In the genomic region with DNA sequence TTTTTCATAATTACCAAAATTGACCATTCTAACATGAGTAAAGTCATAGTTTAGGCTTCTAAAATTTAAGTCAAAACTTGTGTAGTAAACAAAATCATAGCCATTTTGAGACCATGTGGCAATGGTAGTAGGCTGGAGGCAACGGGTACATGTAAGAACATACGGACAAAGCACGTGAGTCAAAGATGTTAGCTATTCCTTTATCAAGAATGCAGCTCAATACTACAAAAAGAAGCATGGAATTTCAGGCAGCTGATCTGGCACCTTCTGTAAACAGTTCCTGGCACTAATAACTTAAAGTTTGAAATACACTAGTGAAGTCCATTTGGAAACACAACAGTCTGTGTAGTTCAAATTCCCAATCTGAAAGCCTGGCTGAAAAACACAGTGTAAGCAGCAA, we compare ENCODE assay signal across 15 cellular contexts. TPM values are rescaled to one million over a fixed set of nuclear protein-coding genes. Genes with fewer than 3 reads are reported as not detected.
DNase-seq lines count a peak whose midpoint lies in the region; ATAC-seq, FAIRE-seq and TF ChIP-seq lines count a peak whose summit lies in the region.
"Had no signal": no experiment of that assay in that cellular context is flagged by ENCODE, and none has a peak within 500 bp of the region (broad histone marks: within the 10 kb centered on the region; RNA-seq: fewer than 3 reads in every experiment).

No MANE protein-coding gene starts in this region.

- H3K4me1 ChIP-seq in HepG2 (ENCODE audit: insufficient read depth, low read length), result no peaks in the 10 kb centered on the region
- H3K4me1 ChIP-seq in right lobe of liver, result no peaks in the 10 kb centered on the region
- H3K4me1 ChIP-seq: BLaER1 treated with 17β-estradiol and CSF1 and Interleukin-3, amounts not matched to agents 10 nM and 100 nM had no signal

- TF ChIP-seq EP300 in HepG2 (IDR thresholded peaks at IDR 0.05; ENCODE audit: low read depth in 2 of 2, low read length in 2 of 2), result no peak
- no peak for TF ChIP-seq EP300 in HepG2 (CRISPR knock-in tag; IDR thresholded peaks at IDR 0.05; ENCODE audit: borderline replicate concordance)

- no TSS peak for BruUV-seq in HepG2 (replicated peaks; lab: Mats Ljungman, UMichigan)

- H3K4me3 ChIP-seq in HepG2 (replicated peaks in 1 of 3; ENCODE audit: insufficient read depth in 1 of 3, low read depth in 2 of 3, low read length in 3 of 3) (no peak overlapping the region), right lobe of liver (no peak overlapping the region), fibroblast of the aortic adventitia (ENCODE audit: low read depth, low read length) (no peak overlapping the region)
- H3K4me3 ChIP-seq: BLaER1 treated with 17β-estradiol and CSF1 and Interleukin-3, amounts not matched to agents 10 nM and 100 nM had no signal

- H3K27ac ChIP-seq in HepG2 (ENCODE audit: extremely low read length, insufficient read depth, low read length), result no peak overlapping the region
- no peak overlapping the region for H3K27ac ChIP-seq in right lobe of liver
- H3K27ac ChIP-seq: BLaER1 treated with 17β-estradiol and CSF1 and Interleukin-3, amounts not matched to agents 10 nM and 100 nM had no signal

- TF ChIP-seq POLR2A in HepG2 (IDR thresholded peaks at IDR 0.05; ENCODE audit: insufficient read depth in 1 of 2, low read depth in 2 of 2, low read length in 2 of 2) (no peak), right lobe of liver (IDR thresholded peaks at IDR 0.05) (no peak)

- H3K27me3 ChIP-seq in HepG2 (ENCODE audit: control insufficient read depth in 1 of 2, insufficient read depth in 2 of 2, low read length in 2 of 2) (no peaks in the 10 kb centered on the region; a peak in 1 of 5 replicates), right lobe of liver (no peaks in the 10 kb centered on the region)
- H3K27me3 ChIP-seq: BLaER1 treated with 17β-estradiol and CSF1 and Interleukin-3, amounts not matched to agents 10 nM and 100 nM had no signal

- POLR2A ChIA-PET in HepG2 (lab: Yijun Ruan, JAX), result no interaction called here

- H3K9ac ChIP-seq in HepG2 (ENCODE audit: insufficient read depth, low read depth, low read length), result no peak overlapping the region
- H3K9ac ChIP-seq: BLaER1 treated with 17β-estradiol and CSF1 and Interleukin-3, amounts not matched to agents 10 nM and 100 nM had no signal

- in situ Hi-C loops in HepG2 (cut with HindIII; ENCODE audit: extremely low pct_ligation_motif_present, low pct_unique_long_range_greater_than_20kb), result loop anchor here (10.0 kb wide), 1 partner anchor 341 kb away; no protein-coding TSS in a partner anchor

- H3K79me2 ChIP-seq in HepG2 (ENCODE audit: insufficient read depth, low read length), result no peaks in the 10 kb centered on the region

- no peak overlapping the region for H3K4me2 ChIP-seq in HepG2 (ENCODE audit: low read depth, low read length)
- H3K4me2 ChIP-seq: BLaER1 treated with 17β-estradiol and CSF1 and Interleukin-3, amounts not matched to agents 10 nM and 100 nM had no signal

- H2AFZ ChIP-seq in HepG2 (ENCODE audit: low read length), result no peak overlapping the region

- TF ChIP-seq CTCF in HepG2 (CRISPR knock-in tag; IDR thresholded peaks at IDR 0.05), result no peak
- TF ChIP-seq CTCF in right lobe of liver (IDR thresholded peaks at IDR 0.05), result no peak
- no peak for TF ChIP-seq CTCF in fibroblast of the aortic adventitia (IDR thresholded peaks at IDR 0.05; ENCODE audit: insufficient read depth, low read length)

- intact Hi-C loops in HepG2 (cut with micrococcal nuclease; ENCODE audit: unreplicated experiment), result no loop called here
- intact Hi-C loops in right lobe of liver (cut with DNase I), result no loop called here
- intact Hi-C loops in Right ventricle myocardium inferior (cut with DNase I), result no loop called here

- TF ChIP-seq RAD21 in HepG2 (CRISPR knock-in tag; IDR thresholded peaks at IDR 0.05), result no peak

- DNase-seq in HepG2 (ENCODE audit: low spot score) (no peak), right lobe of liver (no peak), amniotic epithelial cell (ENCODE audit: low read depth) (peak; percentile 4), fibroblast of the aortic adventitia (ENCODE audit: low read depth) (peak; percentile 13), Right ventricle myocardium inferior (ENCODE audit: missing footprints) (no peak)
- DNase-seq: 8988T; CD4-positive, CD25-positive, alpha-beta regulatory T cell; DMS53 had no signal

- no peaks in the 10 kb centered on the region for H4K20me1 ChIP-seq in HepG2 (ENCODE audit: insufficient read depth, low read length)
- H4K20me1 ChIP-seq: BLaER1 treated with 17β-estradiol and CSF1 and Interleukin-3, amounts not matched to agents 10 nM and 100 nM had no signal

- ATAC-seq in HepG2, result no peak
- ATAC-seq in right lobe of liver, result no peak
- ATAC-seq in Right ventricle myocardium inferior, result no peak
- no peak for ATAC-seq in GM19328 (IDR thresholded peaks at IDR 0.05; ENCODE audit: unreplicated experiment)
- ATAC-seq in HG02798 (IDR thresholded peaks at IDR 0.05; ENCODE audit: poor library complexity, unreplicated experiment), result no peak

- CTCF ChIA-PET in HepG2 (lab: Yijun Ruan, JAX; ENCODE audit: low intra/inter-chr PET ratio, low total read pairs), result no interaction called here

- WGBS in HepG2 (ENCODE audit: low lambda C conversion rate), result 2% methylated on average over 3 of the region's 3 CpGs
- WGBS in right lobe of liver (ENCODE audit: insufficient coverage, low coverage, low lambda C conversion rate, missing lambda C conversion rate), result 86% methylated on average over 3 of the region's 3 CpGs

- no peak for FAIRE-seq in HepG2 (lab: Jason Lieb, UNC)
- FAIRE-seq: GM12891, GM19239, H54 had no signal

- H3K36me3 ChIP-seq in HepG2 (replicated peaks in 1 of 2; ENCODE audit: control insufficient read depth in 1 of 2, insufficient read depth in 2 of 2, low read length in 2 of 2), result no peaks in the 10 kb centered on the region
- H3K36me3 ChIP-seq in right lobe of liver, result no peaks in the 10 kb centered on the region
- H3K36me3 ChIP-seq: BLaER1 treated with 17β-estradiol and CSF1 and Interleukin-3, amounts not matched to agents 10 nM and 100 nM had no signal

- no peaks in the 10 kb centered on the region for H3K9me3 ChIP-seq in HepG2 (ENCODE audit: low read length)
- no peaks in the 10 kb centered on the region for H3K9me3 ChIP-seq in right lobe of liver
- H3K9me3 ChIP-seq: BLaER1 treated with 17β-estradiol and CSF1 and Interleukin-3, amounts not matched to agents 10 nM and 100 nM had no signal

RNA-seq across cellular contexts. Expression of gene MYF5, which starts 29.1 kb away (rescaled TPM):
- not detected in 2 replicates for total RNA-seq in HepG2 (2016; rRNA removed; fragmentation: Illumina TruSeq; extraction: Trizol)
- total RNA-seq in HepG2 (2016; cell fraction: cytosol; rRNA removed; fragmentation: Illumina TruSeq; extraction: Trizol; ENCODE audit: low read depth), result not detected in 2 replicates
- not detected in 2 replicates for total RNA-seq in HepG2 (2016; cell fraction: insoluble cytoplasmic fraction; rRNA removed; fragmentation: Illumina TruSeq; extraction: Trizol)
- total RNA-seq in HepG2 (2016; cell fraction: membrane; rRNA removed; fragmentation: Illumina TruSeq; extraction: Trizol), result not detected in 2 replicates
- total RNA-seq in HepG2 (2016; cell fraction: nucleus; rRNA removed; fragmentation: Illumina TruSeq; extraction: Trizol), result not detected in 2 replicates
- polyA plus RNA-seq in HepG2 (2011; rRNA removed), result not detected in 2 replicates
- polyA plus RNA-seq in HepG2 (2011; cell fraction: cytosol; rRNA removed), result not detected in 2 replicates
- polyA plus RNA-seq in HepG2 (2011; cell fraction: nucleus; rRNA removed), result not detected in 2 replicates
- polyA plus RNA-seq in HepG2 (2012), result not detected in 2 replicates
- polyA plus RNA-seq in HepG2 (2016; cell fraction: cytosol; fragmentation: Illumina TruSeq; extraction: Trizol; ENCODE audit: low read depth), result not detected in 2 replicates
- not detected in 2 replicates for polyA plus RNA-seq in HepG2 (2016; cell fraction: insoluble cytoplasmic fraction; fragmentation: Illumina TruSeq; extraction: Trizol; ENCODE audit: low read depth)
- not detected in 2 replicates for polyA plus RNA-seq in HepG2 (2016; cell fraction: membrane; fragmentation: Illumina TruSeq; extraction: Trizol; ENCODE audit: low read depth)
- polyA plus RNA-seq in HepG2 (2016; cell fraction: nucleus; fragmentation: Illumina TruSeq; extraction: Trizol; ENCODE audit: insufficient read depth, low read depth), result not detected in 2 replicates
- not detected in 2 replicates for polyA minus RNA-seq in HepG2 (2011; rRNA and poly(A)+ RNA removed; ENCODE audit: low replicate concordance)
- polyA minus RNA-seq in HepG2 (2011; cell fraction: cytosol; rRNA and poly(A)+ RNA removed), result not detected in 2 replicates
- not detected in 2 replicates for polyA minus RNA-seq in HepG2 (2011; cell fraction: nucleus; rRNA and poly(A)+ RNA removed)
- not detected for total RNA-seq in right lobe of liver
- total RNA-seq in fibroblast of the aortic adventitia (ENCODE audit: low replicate concordance), result not detected in 2 replicates
- not detected for total RNA-seq in Right ventricle myocardium inferior
- total RNA-seq: CD4-positive, CD25-positive, alpha-beta regulatory T cell; Daoy had no signal
- polyA plus RNA-seq: CD4-positive, CD25-positive, alpha-beta regulatory T cell had no signal

RNA-seq across cellular contexts. Expression of gene MYF6, which starts 38.4 kb away (rescaled TPM):
- not detected in 2 replicates for total RNA-seq in HepG2 (2016; rRNA removed; fragmentation: Illumina TruSeq; extraction: Trizol)
- total RNA-seq in HepG2 (2016; cell fraction: cytosol; rRNA removed; fragmentation: Illumina TruSeq; extraction: Trizol; ENCODE audit: low read depth), result not detected in 2 replicates
- total RNA-seq in HepG2 (2016; cell fraction: insoluble cytoplasmic fraction; rRNA removed; fragmentation: Illumina TruSeq; extraction: Trizol), result not detected in 2 replicates
- not detected in 2 replicates for total RNA-seq in HepG2 (2016; cell fraction: membrane; rRNA removed; fragmentation: Illumina TruSeq; extraction: Trizol)
- not detected in 2 replicates for total RNA-seq in HepG2 (2016; cell fraction: nucleus; rRNA removed; fragmentation: Illumina TruSeq; extraction: Trizol)
- polyA plus RNA-seq in HepG2 (2011; rRNA removed), result not detected in 2 replicates
- not detected in 2 replicates for polyA plus RNA-seq in HepG2 (2011; cell fraction: cytosol; rRNA removed)
- not detected in 2 replicates for polyA plus RNA-seq in HepG2 (2011; cell fraction: nucleus; rRNA removed)
- polyA plus RNA-seq in HepG2 (2012), result not detected in 2 replicates
- polyA plus RNA-seq in HepG2 (2016; cell fraction: cytosol; fragmentation: Illumina TruSeq; extraction: Trizol; ENCODE audit: low read depth), result not detected in 2 replicates
- not detected in 2 replicates for polyA plus RNA-seq in HepG2 (2016; cell fraction: insoluble cytoplasmic fraction; fragmentation: Illumina TruSeq; extraction: Trizol; ENCODE audit: low read depth)
- polyA plus RNA-seq in HepG2 (2016; cell fraction: membrane; fragmentation: Illumina TruSeq; extraction: Trizol; ENCODE audit: low read depth), result not detected in 2 replicates
- polyA plus RNA-seq in HepG2 (2016; cell fraction: nucleus; fragmentation: Illumina TruSeq; extraction: Trizol; ENCODE audit: insufficient read depth, low read depth), result not detected in 2 replicates
- not detected in 2 replicates for polyA minus RNA-seq in HepG2 (2011; rRNA and poly(A)+ RNA removed; ENCODE audit: low replicate concordance)
- not detected in 2 replicates for polyA minus RNA-seq in HepG2 (2011; cell fraction: cytosol; rRNA and poly(A)+ RNA removed)
- polyA minus RNA-seq in HepG2 (2011; cell fraction: nucleus; rRNA and poly(A)+ RNA removed), result not detected in 2 replicates
- total RNA-seq in right lobe of liver, result 1 to 10 TPM in 1 of 6 experiments, under 1 TPM in 1, not detected in 4; 0.18 to 2.2 TPM
- not detected in 2 replicates for total RNA-seq in fibroblast of the aortic adventitia (ENCODE audit: low replicate concordance)
- not detected for total RNA-seq in Right ventricle myocardium inferior
- total RNA-seq: CD4-positive, CD25-positive, alpha-beta regulatory T cell; Daoy had no signal
- polyA plus RNA-seq: CD4-positive, CD25-positive, alpha-beta regulatory T cell had no signal

Comparison
In these comparisons a context has a peak if more than half of its experiments do, and no peak if none do; other contexts are left out.
1. DNase-seq: peak in amniotic epithelial cell (single experiment) and fibroblast of the aortic adventitia (single experiment); none in HepG2 (single experiment), right lobe of liver (0 of 3) and Right ventricle myocardium inferior (single experiment).